Comparison of ENCODE assay signal across 17 cellular contexts in genomic region chr2:19102696-19103403, GRCh38.
"Had no signal": no experiment of that assay in that cellular context is flagged by ENCODE, and none has a peak within 500 bp of the region (broad histone marks: within the 10 kb centered on the region; RNA-seq: fewer than 3 reads in every experiment).

No MANE protein-coding gene starts in this region.

- ATAC-seq: effector memory CD8-positive, alpha-beta T cell; heart left ventricle; left colon; naive thymus-derived CD4-positive, alpha-beta T cell; right cardiac atrium; stimulated activated effector memory CD8-positive, alpha-beta T cell treated with anti-CD3 and anti-CD28 coated beads, Interleukin-12 subunit alpha, Interleukin-12 subunit beta, amount 100 ng/mL, for 72 hours; stimulated activated naive CD8-positive, alpha-beta T cell treated with anti-CD3 and anti-CD28 coated beads, Interleukin-15, amount 100 ng/mL, for 72 hours; upper lobe of right lung had no signal

- H3K4me1 ChIP-seq: heart left ventricle, tibial nerve, vagina had no signal

- H3K9me3 ChIP-seq: heart left ventricle, testis, tibial nerve, upper lobe of right lung, vagina had no signal

- H3K4me3 ChIP-seq: heart left ventricle, smooth muscle cell, testis, tibial nerve, upper lobe of right lung, vagina had no signal

- H3K4me2 ChIP-seq: smooth muscle cell had no signal

- H3K36me3 ChIP-seq: heart left ventricle, tibial nerve, upper lobe of right lung, vagina had no signal

- H3K27ac ChIP-seq: heart left ventricle, testis, tibial nerve, upper lobe of right lung, vagina had no signal

- DNase-seq: effector memory CD8-positive, alpha-beta T cell; erythroblast; heart left ventricle; hippocampal formation; left colon; naive thymus-derived CD4-positive, alpha-beta T cell; nephron progenitor cell; right cardiac atrium; stimulated activated CD4-positive, alpha-beta T cell treated with anti-CD3 and anti-CD28 coated beads, Interleukin-4, amount 100 ng/mL, for 1 hour; stimulated activated CD8-positive, alpha-beta memory T cell treated with anti-CD3 and anti-CD28 coated beads, Interleukin-4, amount 100 ng/mL, for 48 hours; stimulated activated naive CD8-positive, alpha-beta T cell treated with anti-CD3 and anti-CD28 coated beads, Interleukin-15, amount 100 ng/mL, for 72 hours; testis; upper lobe of right lung had no signal

- H3K27me3 ChIP-seq: heart left ventricle, testis, tibial nerve, upper lobe of right lung, vagina had no signal
